Comparison of ENCODE assay signal across 8 cellular contexts in genomic region chr12:49088190-49088931, GRCh38.
DNase-seq lines count a peak whose midpoint lies in the region; ATAC-seq lines count a peak whose summit lies in the region.

No MANE protein-coding gene starts in this region.

- peak overlapping the region; percentile 56 for H3K27ac ChIP-seq in layer of hippocampus (ENCODE audit: low read depth, low read length)

- ATAC-seq in GM18907 (IDR thresholded peaks at IDR 0.05; ENCODE audit: unreplicated experiment) = peak; percentile 80
- peak; percentile 93 for ATAC-seq in HG03439 (IDR thresholded peaks at IDR 0.05; ENCODE audit: unreplicated experiment)

- peaks cover 8% of the 10 kb centered on the region for H3K27me3 ChIP-seq in layer of hippocampus (ENCODE audit: control insufficient read depth, insufficient read depth, low read length)

- DNase-seq in AG08395 (ENCODE audit: low spot score) (peak; percentile 88), NCI-H446 treated with DMSO at 0.1 percent for 48 hours (lab: John Stamatoyannopoulos, UW) (peak; percentile 80), cerebellar nuclear complex (lab: John Stamatoyannopoulos, UW) (peak; percentile 56 to 83)
- DNase-seq in activated CD4-positive, CD25-positive, alpha-beta regulatory T cell treated with anti-CD3 and anti-CD28 coated beads, Interleukin-2, amount 50 U/mL, for 16 hours (ENCODE audit: low read depth, low spot score) = peak; percentile 53
- peak; percentile 65 to 70 for DNase-seq in stimulated activated CD4-positive, alpha-beta T cell treated with anti-CD3 and anti-CD28 coated beads, Interleukin-2, amount 100 ng/mL, for 48 hours

Comparison
In these comparisons a context has a peak if more than half of its experiments do, and no peak if none do; other contexts are left out.
1. Peak in every context shown above with its lines: DNase-seq, ATAC-seq and H3K27ac ChIP-seq.